In the genomic region with DNA sequence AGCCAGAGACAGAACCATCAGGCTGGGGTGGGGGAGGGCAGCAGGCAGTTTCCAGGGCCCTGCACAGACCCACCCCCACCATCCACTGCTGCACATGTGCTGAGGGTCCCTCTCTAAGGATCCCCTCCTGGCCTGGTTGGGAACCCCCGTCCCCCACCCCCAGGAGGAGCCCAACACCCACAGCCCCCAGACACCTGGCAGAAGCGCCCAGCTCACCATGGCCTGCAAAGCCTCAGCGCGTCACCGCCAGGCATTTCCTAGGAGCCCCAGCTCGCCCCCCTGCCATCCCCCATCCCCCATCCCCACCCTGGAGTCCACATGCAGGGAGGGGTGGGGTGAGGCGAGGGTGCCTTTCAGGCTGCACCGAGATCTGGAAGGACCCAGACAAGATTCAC, we compare ENCODE assay signal across 1 cellular context.
TF ChIP-seq lines count a peak whose summit lies in the region.

No MANE protein-coding gene starts in this region.

TF ChIP-seq in GM12891, 5 proteins besides CTCF, POLR2A, EP300 and RAD21:
- no peak for TF ChIP-seq POLR2AphosphoS5 (IDR thresholded peaks at IDR 0.05; ENCODE audit: low read depth, low read length)
- no peak for TF ChIP-seq PAX5 (IDR thresholded peaks at IDR 0.05; ENCODE audit: insufficient read depth, low read length, severe bottlenecking)
